In genomic region chr1:59421232-59421920, GRCh38 we compare ENCODE assay signal across 15 cellular contexts.
DNase-seq lines count a peak whose midpoint lies in the region; ATAC-seq and TF ChIP-seq lines count a peak whose summit lies in the region.
"Had no signal": no experiment of that assay in that cellular context is flagged by ENCODE, and none has a peak within 500 bp of the region (broad histone marks: within the 10 kb centered on the region; RNA-seq: fewer than 3 reads in every experiment).

No MANE protein-coding gene starts in this region.

- H3K27ac ChIP-seq in GM23338 (ENCODE audit: low read depth) (no peak overlapping the region), mesendoderm (ENCODE audit: low read depth, low read length) (no peak overlapping the region)
- H3K27ac ChIP-seq: BLaER1 treated with 17β-estradiol and CSF1 and Interleukin-3, amounts not matched to agents 10 nM and 100 nM; GM23248 had no signal

- ATAC-seq in GM23338 (no peak), SK-N-SH treated with all-trans-retinoic acid at 6 μM for 48 hours (peak; percentile 53; the same call in 2 of the 3 replicates)

- H3K4me3 Mint-ChIP-seq in GM23338 (no peak overlapping the region), type B pancreatic cell (no peak overlapping the region)
- H3K4me3 Mint-ChIP-seq: B cell; CD8-positive, alpha-beta memory T cell had no signal

- WGBS in mesendoderm (ENCODE audit: extremely low coverage, insufficient coverage, low lambda C conversion rate): no CpG with 5 or more reads among the region's 1 CpG

- DNase-seq in GM23338 (ENCODE audit: low spot score): no peak
- DNase-seq in mesendoderm: no peak
- no peak for DNase-seq in type B pancreatic cell (ENCODE audit: extremely low spot score, unreplicated experiment)
- no peak for DNase-seq in stimulated activated CD4-positive, alpha-beta T cell treated with anti-CD3 and anti-CD28 coated beads, Interleukin-15, amount 100 ng/mL, for 24 hours
- DNase-seq in H4 (ENCODE audit: low spot score): no peak
- DNase-seq: CD8-positive, alpha-beta memory T cell; COR-L47; DMS153; DMS79; GDM1; GM23248; H7 had no signal

- 0 out of 2 replicates have a peak, but pooled peaks cover 5% of the 10 kb centered on the region for H3K9me2 ChIP-seq in GM23338 (ENCODE audit: insufficient read depth)

- no peak overlapping the region for H2AFZ ChIP-seq in GM23338
- H2AFZ ChIP-seq: GM23248 had no signal

- no peak overlapping the region for H3K23ac ChIP-seq in mesendoderm (ENCODE audit: low read length)

- H3K4me1 Mint-ChIP-seq in GM23338 (peaks cover 18% of the 10 kb centered on the region), type B pancreatic cell (ENCODE audit: unreplicated experiment) (peaks cover 34% of the 10 kb centered on the region)
- H3K4me1 Mint-ChIP-seq: B cell had no signal

- no peak overlapping the region for H3K18ac ChIP-seq in mesendoderm (ENCODE audit: low read length)

- H2AK5ac ChIP-seq in mesendoderm (ENCODE audit: low read length): no peak overlapping the region

- H2BK5ac ChIP-seq in mesendoderm (ENCODE audit: low read length): no peak overlapping the region

- no peak overlapping the region for H4K5ac ChIP-seq in mesendoderm (ENCODE audit: low read length)

- no peak overlapping the region for H3K9ac ChIP-seq in mesendoderm (ENCODE audit: low read length)
- H3K9ac ChIP-seq: BLaER1 treated with 17β-estradiol and CSF1 and Interleukin-3, amounts not matched to agents 10 nM and 100 nM; GM23248 had no signal

- H2BK15ac ChIP-seq in mesendoderm (replicated peaks; ENCODE audit: low read depth): no peak overlapping the region

- no peaks in the 10 kb centered on the region for H4K20me1 ChIP-seq in GM23338 (replicated peaks; ENCODE audit: insufficient read depth)
- H4K20me1 ChIP-seq: BLaER1 treated with 17β-estradiol and CSF1 and Interleukin-3, amounts not matched to agents 10 nM and 100 nM had no signal

- H3K36me3 ChIP-seq in GM23338 (ENCODE audit: insufficient read depth): no peaks in the 10 kb centered on the region
- H3K36me3 ChIP-seq in mesendoderm (ENCODE audit: control insufficient read depth, insufficient read depth, low read length): no peaks in the 10 kb centered on the region
- H3K36me3 ChIP-seq: BLaER1 treated with 17β-estradiol and CSF1 and Interleukin-3, amounts not matched to agents 10 nM and 100 nM had no signal

- H4K8ac ChIP-seq in mesendoderm (ENCODE audit: low read depth, low read length): no peak overlapping the region

- H3K27me3 Mint-ChIP-seq in GM23338 (ENCODE audit: insufficient read depth, low read depth, poor library complexity): no peaks in the 10 kb centered on the region
- H3K27me3 Mint-ChIP-seq in type B pancreatic cell: no peaks in the 10 kb centered on the region
- H3K27me3 Mint-ChIP-seq: B cell; CD8-positive, alpha-beta memory T cell had no signal

- H3K36me3 Mint-ChIP-seq in GM23338 (ENCODE audit: low read depth) (no peaks in the 10 kb centered on the region), type B pancreatic cell (peaks cover 7% of the 10 kb centered on the region)

- H3K9me3 Mint-ChIP-seq in GM23338 (no peaks in the 10 kb centered on the region), type B pancreatic cell (peaks cover 15% of the 10 kb centered on the region)
- H3K9me3 Mint-ChIP-seq: CD8-positive, alpha-beta memory T cell had no signal

- no peak overlapping the region for H2BK120ac ChIP-seq in mesendoderm (ENCODE audit: low read depth, low read length)

- peak overlapping the region; percentile 30; the same call in 1 of the 2 replicates for H3K27ac Mint-ChIP-seq in GM23338
- H3K27ac Mint-ChIP-seq in type B pancreatic cell: peak overlapping the region; percentile 51
- H3K27ac Mint-ChIP-seq: B cell; CD8-positive, alpha-beta memory T cell had no signal

- H3K27me3 ChIP-seq in GM23338 (ENCODE audit: insufficient read depth) (no peaks in the 10 kb centered on the region), mesendoderm (ENCODE audit: insufficient read depth, low read length, poor library complexity) (no peaks in the 10 kb centered on the region)
- H3K27me3 ChIP-seq: BLaER1 treated with 17β-estradiol and CSF1 and Interleukin-3, amounts not matched to agents 10 nM and 100 nM had no signal

- H3K4me3 ChIP-seq in GM23338 (no peak overlapping the region), mesendoderm (ENCODE audit: low read length) (no peak overlapping the region)
- H3K4me3 ChIP-seq: BLaER1 treated with 17β-estradiol and CSF1 and Interleukin-3, amounts not matched to agents 10 nM and 100 nM; GM23248 had no signal

- no peaks in the 10 kb centered on the region for H3K79me2 ChIP-seq in GM23338 (replicated peaks; ENCODE audit: insufficient read depth)
- H3K79me2 ChIP-seq in mesendoderm (ENCODE audit: control insufficient read depth, insufficient read depth, low read length): no peaks in the 10 kb centered on the region

- no peak overlapping the region for H3K56ac ChIP-seq in mesendoderm (ENCODE audit: low read length)

- H3F3A ChIP-seq in GM23338 (replicated peaks; ENCODE audit: low read depth): no peaks in the 10 kb centered on the region

- no peaks in the 10 kb centered on the region for H3K79me1 ChIP-seq in mesendoderm (ENCODE audit: low read length)

- H3K4me2 ChIP-seq in GM23338: no peak overlapping the region
- H3K4me2 ChIP-seq in mesendoderm (ENCODE audit: low read length): no peak overlapping the region
- H3K4me2 ChIP-seq: BLaER1 treated with 17β-estradiol and CSF1 and Interleukin-3, amounts not matched to agents 10 nM and 100 nM had no signal

- TF ChIP-seq CTCF in GM23338 (conservative IDR thresholded peaks at IDR 0.05; ENCODE audit: low read depth in 2 of 2) (no peak), type B pancreatic cell (conservative IDR thresholded peaks at IDR 0.05) (no peak)

- H3K4ac ChIP-seq in mesendoderm (ENCODE audit: low read depth, low read length): peak overlapping the region; percentile 12

- H3K4me1 ChIP-seq in GM23338 (ENCODE audit: insufficient read depth): peaks cover 14% of the 10 kb centered on the region
- H3K4me1 ChIP-seq in mesendoderm (ENCODE audit: control insufficient read depth, low read depth, low read length): no peaks in the 10 kb centered on the region
- H3K4me1 ChIP-seq: BLaER1 treated with 17β-estradiol and CSF1 and Interleukin-3, amounts not matched to agents 10 nM and 100 nM had no signal

TF ChIP-seq in SK-N-SH treated with all-trans-retinoic acid at 6 μM for 48 hours, 23 proteins besides CTCF, POLR2A, EP300 and RAD21:
- no peak for TF ChIP-seq CSRNP3 (CRISPR knock-in tag; IDR thresholded peaks at IDR 0.05)
- TF ChIP-seq ESRRG (CRISPR knock-in tag; IDR thresholded peaks at IDR 0.05): no peak
- TF ChIP-seq RARB (CRISPR knock-in tag; IDR thresholded peaks at IDR 0.05): peak; percentile 39; the same call in 1 of the 2 replicates
- TF ChIP-seq TOX (CRISPR knock-in tag; IDR thresholded peaks at IDR 0.05; ENCODE audit: borderline replicate concordance): peak; percentile 55; the same call in 1 of the 2 replicates
- TF ChIP-seq SNAI2 (CRISPR knock-in tag; IDR thresholded peaks at IDR 0.05): no peak
- no peak for TF ChIP-seq ARNTL (CRISPR knock-in tag; IDR thresholded peaks at IDR 0.05; ENCODE audit: borderline replicate concordance, low read depth)
TF ChIP-seq in SK-N-SH treated with all-trans-retinoic acid at 6 μM for 48 hours: peak in this region for 2.
